11 cellular contexts compared by ENCODE assay signal in the genomic region with DNA sequence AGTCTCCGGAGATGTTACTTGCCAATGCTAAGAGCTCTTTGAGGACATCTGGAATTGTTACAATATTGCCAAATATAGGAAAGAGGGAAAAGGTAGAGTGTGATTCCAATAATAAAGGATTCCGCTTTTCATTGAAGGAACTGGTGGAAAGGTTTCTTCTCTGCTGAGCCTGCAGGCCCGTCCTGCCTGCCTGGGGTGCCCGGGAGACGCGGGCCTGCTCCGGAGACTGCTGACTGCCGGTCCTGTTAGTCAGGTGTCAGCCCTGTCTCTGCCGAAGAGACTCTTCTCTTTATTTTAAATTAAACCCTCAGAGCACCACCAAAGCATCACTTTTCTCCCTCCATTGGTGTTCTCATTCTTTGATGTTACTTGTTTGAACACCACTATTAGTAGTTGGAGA. TPM values are rescaled to one million over a fixed set of nuclear protein-coding genes. Genes with fewer than 3 reads are reported as not detected.
A peak's percentile ranks its signal among the peaks of the same experiment; 100 is the strongest.
DNase-seq lines count a peak whose midpoint lies in the region; ATAC-seq and TF ChIP-seq lines count a peak whose summit lies in the region.
"Had no signal": no experiment of that assay in that cellular context is flagged by ENCODE, and none has a peak within 500 bp of the region (broad histone marks: within the 10 kb centered on the region; RNA-seq: fewer than 3 reads in every experiment).

No MANE protein-coding gene starts in this region.

- no peak overlapping the region for H3K27ac Mint-ChIP-seq in GM23338

- H3K4me1 Mint-ChIP-seq in GM23338 = peaks cover 8% of the 10 kb centered on the region; the same call in 2 of the 3 replicates

- H3K27ac ChIP-seq in GM23338 (ENCODE audit: low read depth) (no peak overlapping the region), left lung (peak overlapping the region; percentile 19 to 25), skin epidermis (peak overlapping the region in 20 of 21 experiments; percentile 8 to 99 (median 84))

- no peaks in the 10 kb centered on the region for H3K9me3 ChIP-seq in left lung

- peaks cover 37% of the 10 kb centered on the region for H3K27me3 Mint-ChIP-seq in GM23338 (ENCODE audit: insufficient read depth, low read depth, poor library complexity)

- TF ChIP-seq CTCF in GM23338 (conservative IDR thresholded peaks at IDR 0.05; ENCODE audit: low read depth in 2 of 2) (no peak), astrocyte of the spinal cord (IDR thresholded peaks at IDR 0.05; ENCODE audit: low read depth, low read length) (no peak), left lung (IDR thresholded peaks at IDR 0.05) (no peak)

- H3K36me3 Mint-ChIP-seq in GM23338 (ENCODE audit: low read depth) = no peaks in the 10 kb centered on the region

- H3K9me2 ChIP-seq in GM23338 (ENCODE audit: insufficient read depth) = no peaks in the 10 kb centered on the region

- H3K4me3 Mint-ChIP-seq in GM23338 = peak overlapping the region; percentile 66; the same call in 2 of the 3 replicates

- H3K79me2 ChIP-seq in GM23338 (replicated peaks; ENCODE audit: insufficient read depth) = no peaks in the 10 kb centered on the region

- in situ Hi-C loops in astrocyte of the spinal cord (cut with HindIII; ENCODE audit: low sequenced_read_pairs) = no loop called here

- H3K27me3 ChIP-seq in GM23338 (ENCODE audit: insufficient read depth) = peaks cover 65% of the 10 kb centered on the region
- peaks cover 0 to 40% of the 10 kb centered on the region in 2 donors for H3K27me3 ChIP-seq in left lung

- no peak overlapping the region for H2AFZ ChIP-seq in GM23338

- ATAC-seq in GM23338 (no peak), left lung (no peak), GM21723 (IDR thresholded peaks at IDR 0.05; ENCODE audit: unreplicated experiment) (no peak), HG02588 (IDR thresholded peaks at IDR 0.05; ENCODE audit: unreplicated experiment) (no peak)

- intact Hi-C loops in left lung (cut with DNase I) = no loop called here

- no peak overlapping the region for H3K4me3 ChIP-seq in GM23338
- H3K4me3 ChIP-seq in astrocyte of the spinal cord (ENCODE audit: low read depth, low read length) = peak overlapping the region; percentile 77
- peak overlapping the region in 1 of 2 donors; percentile 58 for H3K4me3 ChIP-seq in left lung
- peak overlapping the region; percentile 3 to 73 (median 56) for H3K4me3 ChIP-seq in skin epidermis

- H3K36me3 ChIP-seq in GM23338 (ENCODE audit: insufficient read depth) (no peaks in the 10 kb centered on the region), left lung (no peaks in the 10 kb centered on the region)

- H3K4me2 ChIP-seq in GM23338 = no peak overlapping the region

- peaks cover 4% of the 10 kb centered on the region; the same call in 1 of the 2 replicates for H3K4me1 ChIP-seq in GM23338 (ENCODE audit: insufficient read depth)
- peaks cover 6 to 33% of the 10 kb centered on the region in 2 donors for H3K4me1 ChIP-seq in left lung

- H4K20me1 ChIP-seq in GM23338 (replicated peaks; ENCODE audit: insufficient read depth) = peaks cover 8% of the 10 kb centered on the region

- no peak for DNase-seq in GM23338 (ENCODE audit: low spot score)
- DNase-seq in astrocyte of the spinal cord (ENCODE audit: low read depth, low spot score) = no peak
- DNase-seq in left lung = no peak
- no peak for DNase-seq in UCSD-AML1 (lab: John Stamatoyannopoulos, UW; ENCODE audit: unreplicated experiment)
- no peak for DNase-seq in NCI-H2227 (lab: John Stamatoyannopoulos, UW; ENCODE audit: unreplicated experiment)
- DNase-seq: NCI-H1092 treated with DMSO at 0.1 percent for 48 hours; NK-92 treated with Interleukin-12 subunit alpha and Interleukin-12 subunit beta, amount 100 ng/mL, for 24 hours; T-helper 2 cell had no signal

- no peaks in the 10 kb centered on the region for H3K9me3 Mint-ChIP-seq in GM23338

- no peaks in the 10 kb centered on the region for H3F3A ChIP-seq in GM23338 (replicated peaks; ENCODE audit: low read depth)

TF ChIP-seq in GM23338, 12 proteins besides CTCF, POLR2A, EP300 and RAD21 (continues in another document):
- TF ChIP-seq POLR2AphosphoS5 (IDR thresholded peaks at IDR 0.05; ENCODE audit: low read depth) = no peak
- no peak for TF ChIP-seq JUNB (IDR thresholded peaks at IDR 0.05; ENCODE audit: unreplicated experiment)
- no peak for TF ChIP-seq ZNF331 (CRISPR knock-in tag; IDR thresholded peaks at IDR 0.05; ENCODE audit: low read depth)
- TF ChIP-seq NANOG (IDR thresholded peaks at IDR 0.05; ENCODE audit: borderline replicate concordance) = no peak
- TF ChIP-seq ZNF114 (CRISPR knock-in tag; IDR thresholded peaks at IDR 0.05) = no peak
- no peak for TF ChIP-seq EZH2 (IDR thresholded peaks at IDR 0.05; ENCODE audit: low read depth, unreplicated experiment)
- TF ChIP-seq, protein P1, sequence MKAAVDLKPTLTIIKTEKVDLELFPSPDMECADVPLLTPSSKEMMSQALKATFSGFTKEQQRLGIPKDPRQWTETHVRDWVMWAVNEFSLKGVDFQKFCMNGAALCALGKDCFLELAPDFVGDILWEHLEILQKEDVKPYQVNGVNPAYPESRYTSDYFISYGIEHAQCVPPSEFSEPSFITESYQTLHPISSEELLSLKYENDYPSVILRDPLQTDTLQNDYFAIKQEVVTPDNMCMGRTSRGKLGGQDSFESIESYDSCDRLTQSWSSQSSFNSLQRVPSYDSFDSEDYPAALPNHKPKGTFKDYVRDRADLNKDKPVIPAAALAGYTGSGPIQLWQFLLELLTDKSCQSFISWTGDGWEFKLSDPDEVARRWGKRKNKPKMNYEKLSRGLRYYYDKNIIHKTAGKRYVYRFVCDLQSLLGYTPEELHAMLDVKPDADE (IDR thresholded peaks at IDR 0.05) = no peak
- TF ChIP-seq EZH2phosphoT487 (IDR thresholded peaks at IDR 0.05; ENCODE audit: unreplicated experiment) = no peak
- TF ChIP-seq, protein P2, sequence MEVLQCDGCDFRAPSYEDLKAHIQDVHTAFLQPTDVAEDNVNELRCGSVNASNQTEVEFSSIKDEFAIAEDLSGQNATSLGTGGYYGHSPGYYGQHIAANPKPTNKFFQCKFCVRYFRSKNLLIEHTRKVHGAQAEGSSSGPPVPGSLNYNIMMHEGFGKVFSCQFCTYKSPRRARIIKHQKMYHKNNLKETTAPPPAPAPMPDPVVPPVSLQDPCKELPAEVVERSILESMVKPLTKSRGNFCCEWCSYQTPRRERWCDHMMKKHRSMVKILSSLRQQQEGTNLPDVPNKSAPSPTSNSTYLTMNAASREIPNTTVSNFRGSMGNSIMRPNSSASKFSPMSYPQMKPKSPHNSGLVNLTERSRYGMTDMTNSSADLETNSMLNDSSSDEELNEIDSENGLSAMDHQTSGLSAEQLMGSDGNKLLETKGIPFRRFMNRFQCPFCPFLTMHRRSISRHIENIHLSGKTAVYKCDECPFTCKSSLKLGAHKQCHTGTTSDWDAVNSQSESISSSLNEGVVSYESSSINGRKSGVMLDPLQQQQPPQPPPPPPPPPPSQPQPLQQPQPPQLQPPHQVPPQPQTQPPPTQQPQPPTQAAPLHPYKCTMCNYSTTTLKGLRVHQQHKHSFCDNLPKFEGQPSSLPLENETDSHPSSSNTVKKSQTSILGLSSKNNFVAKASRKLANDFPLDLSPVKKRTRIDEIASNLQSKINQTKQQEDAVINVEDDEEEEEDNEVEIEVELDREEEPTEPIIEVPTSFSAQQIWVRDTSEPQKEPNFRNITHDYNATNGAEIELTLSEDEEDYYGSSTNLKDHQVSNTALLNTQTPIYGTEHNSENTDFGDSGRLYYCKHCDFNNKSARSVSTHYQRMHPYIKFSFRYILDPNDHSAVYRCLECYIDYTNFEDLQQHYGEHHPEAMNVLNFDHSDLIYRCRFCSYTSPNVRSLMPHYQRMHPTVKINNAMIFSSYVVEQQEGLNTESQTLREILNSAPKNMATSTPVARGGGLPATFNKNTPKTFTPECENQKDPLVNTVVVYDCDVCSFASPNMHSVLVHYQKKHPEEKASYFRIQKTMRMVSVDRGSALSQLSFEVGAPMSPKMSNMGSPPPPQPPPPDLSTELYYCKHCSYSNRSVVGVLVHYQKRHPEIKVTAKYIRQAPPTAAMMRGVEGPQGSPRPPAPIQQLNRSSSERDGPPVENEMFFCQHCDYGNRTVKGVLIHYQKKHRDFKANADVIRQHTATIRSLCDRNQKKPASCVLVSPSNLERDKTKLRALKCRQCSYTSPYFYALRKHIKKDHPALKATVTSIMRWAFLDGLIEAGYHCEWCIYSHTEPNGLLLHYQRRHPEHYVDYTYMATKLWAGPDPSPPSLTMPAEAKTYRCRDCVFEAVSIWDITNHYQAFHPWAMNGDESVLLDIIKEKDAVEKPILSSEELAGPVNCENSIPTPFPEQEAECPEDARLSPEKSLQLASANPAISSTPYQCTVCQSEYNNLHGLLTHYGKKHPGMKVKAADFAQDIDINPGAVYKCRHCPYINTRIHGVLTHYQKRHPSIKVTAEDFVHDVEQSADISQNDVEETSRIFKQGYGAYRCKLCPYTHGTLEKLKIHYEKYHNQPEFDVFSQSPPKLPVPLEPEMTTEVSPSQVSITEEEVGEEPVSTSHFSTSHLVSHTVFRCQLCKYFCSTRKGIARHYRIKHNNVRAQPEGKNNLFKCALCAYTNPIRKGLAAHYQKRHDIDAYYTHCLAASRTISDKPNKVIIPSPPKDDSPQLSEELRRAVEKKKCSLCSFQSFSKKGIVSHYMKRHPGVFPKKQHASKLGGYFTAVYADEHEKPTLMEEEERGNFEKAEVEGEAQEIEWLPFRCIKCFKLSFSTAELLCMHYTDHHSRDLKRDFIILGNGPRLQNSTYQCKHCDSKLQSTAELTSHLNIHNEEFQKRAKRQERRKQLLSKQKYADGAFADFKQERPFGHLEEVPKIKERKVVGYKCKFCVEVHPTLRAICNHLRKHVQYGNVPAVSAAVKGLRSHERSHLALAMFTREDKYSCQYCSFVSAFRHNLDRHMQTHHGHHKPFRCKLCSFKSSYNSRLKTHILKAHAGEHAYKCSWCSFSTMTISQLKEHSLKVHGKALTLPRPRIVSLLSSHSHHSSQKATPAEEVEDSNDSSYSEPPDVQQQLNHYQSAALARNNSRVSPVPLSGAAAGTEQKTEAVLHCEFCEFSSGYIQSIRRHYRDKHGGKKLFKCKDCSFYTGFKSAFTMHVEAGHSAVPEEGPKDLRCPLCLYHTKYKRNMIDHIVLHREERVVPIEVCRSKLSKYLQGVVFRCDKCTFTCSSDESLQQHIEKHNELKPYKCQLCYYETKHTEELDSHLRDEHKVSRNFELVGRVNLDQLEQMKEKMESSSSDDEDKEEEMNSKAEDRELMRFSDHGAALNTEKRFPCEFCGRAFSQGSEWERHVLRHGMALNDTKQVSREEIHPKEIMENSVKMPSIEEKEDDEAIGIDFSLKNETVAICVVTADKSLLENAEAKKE (CRISPR knock-in tag; IDR thresholded peaks at IDR 0.05) = no peak

RNA-seq across cellular contexts. Expression of a gene that starts 2.2 kb away (rescaled TPM):
- 4.5 TPM in 2 replicates for total RNA-seq in GM23338 (2014; rRNA removed; shearing (Covaris generic))
- 1.5 and 1.9 TPM in 2 replicates for polyA plus RNA-seq in GM23338 (2016; fragmentation: Nextera tagmentation; extraction: Ambion mirVana)
- 10 to 100 TPM; 76.5 to 79.3 TPM for total RNA-seq in left lung

Comparison
In these comparisons a context has a peak if more than half of its experiments do, and no peak if none do; other contexts are left out.
1. RNA of a gene that starts 2.2 kb away (total RNA-seq): 76.5 to 79.3 TPM in left lung; 4.5 TPM in GM23338; every median in the first group is over 10 times any median in the second.